Comparison of ENCODE assay signal across 11 cellular contexts in genomic region chr2:200655918-200656580, GRCh38.
"Had no signal": no experiment of that assay in that cellular context is flagged by ENCODE, and none has a peak within 500 bp of the region (broad histone marks: within the 10 kb centered on the region; RNA-seq: fewer than 3 reads in every experiment).

No MANE protein-coding gene starts in this region.

- H3K9me3 ChIP-seq: pancreas, upper lobe of right lung had no signal

- H3K27ac ChIP-seq: cardiac muscle cell, upper lobe of right lung had no signal

- H3K4me3 ChIP-seq: cardiac muscle cell, pancreas, upper lobe of right lung had no signal

- H3K27me3 ChIP-seq: cardiac muscle cell, pancreas, upper lobe of right lung had no signal

- H3K36me3 ChIP-seq: cardiac muscle cell, upper lobe of right lung had no signal

- H3K4me1 ChIP-seq: upper lobe of right lung had no signal

- ATAC-seq: stimulated activated naive CD8-positive, alpha-beta T cell treated with anti-CD3 and anti-CD28 coated beads, Interleukin-15, Interleukin-2, amounts not matched to agents 100 U/mL and 50 U/mL, for 24 hours; T-helper 17 cell; upper lobe of right lung had no signal

- DNase-seq: activated effector memory CD4-positive, alpha-beta T cell treated with Interleukin-2 at 50 U/mL for 16 hours; aorta; hypothalamus; left cardiac atrium; naive B cell; pancreas; stimulated activated CD4-positive, alpha-beta T cell treated with anti-CD3 and anti-CD28 coated beads, Interleukin-2, amount 100 ng/mL, for 48 hours; stimulated activated naive CD8-positive, alpha-beta T cell treated with anti-CD3 and anti-CD28 coated beads, Interleukin-15, Interleukin-2, amounts not matched to agents 100 U/mL and 50 U/mL, for 24 hours; T-helper 17 cell; upper lobe of right lung had no signal
